In genomic region chr19:460877-461609, GRCh38 we compare ENCODE assay signal across 8 cellular contexts. TPM values are rescaled to one million over a fixed set of nuclear protein-coding genes. Genes with fewer than 3 reads are reported as not detected.
A peak's percentile ranks its signal among the peaks of the same experiment; 100 is the strongest.
DNase-seq lines count a peak whose midpoint lies in the region; ATAC-seq lines count a peak whose summit lies in the region.

A gene with protein sequence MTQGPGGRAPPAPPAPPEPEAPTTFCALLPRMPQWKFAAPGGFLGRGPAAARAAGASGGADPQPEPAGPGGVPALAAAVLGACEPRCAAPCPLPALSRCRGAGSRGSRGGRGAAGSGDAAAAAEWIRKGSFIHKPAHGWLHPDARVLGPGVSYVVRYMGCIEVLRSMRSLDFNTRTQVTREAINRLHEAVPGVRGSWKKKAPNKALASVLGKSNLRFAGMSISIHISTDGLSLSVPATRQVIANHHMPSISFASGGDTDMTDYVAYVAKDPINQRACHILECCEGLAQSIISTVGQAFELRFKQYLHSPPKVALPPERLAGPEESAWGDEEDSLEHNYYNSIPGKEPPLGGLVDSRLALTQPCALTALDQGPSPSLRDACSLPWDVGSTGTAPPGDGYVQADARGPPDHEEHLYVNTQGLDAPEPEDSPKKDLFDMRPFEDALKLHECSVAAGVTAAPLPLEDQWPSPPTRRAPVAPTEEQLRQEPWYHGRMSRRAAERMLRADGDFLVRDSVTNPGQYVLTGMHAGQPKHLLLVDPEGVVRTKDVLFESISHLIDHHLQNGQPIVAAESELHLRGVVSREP (minus strand): TSS chr19:461033. CDS start chr19:460996, 37 bp downstream.

- peak within 1 kb of the TSS; percentile 54 for H3K18ac ChIP-seq in mesendoderm (ENCODE audit: low read length)

- H3K4ac ChIP-seq in mesendoderm (ENCODE audit: low read depth, low read length) = peak within 1 kb of the TSS; percentile 21

- no peaks in the 10 kb centered on the region for H3K36me3 Mint-ChIP-seq in activated T-cell treated with anti-CD3 and anti-CD28 coated beads, Interleukin-2, amount 50 U/mL, for 24 hours (ENCODE audit: low read depth)

- WGBS in mesendoderm (ENCODE audit: extremely low coverage, insufficient coverage, low lambda C conversion rate) = no CpG with 5 or more reads among the region's 77 CpGs

- H2BK120ac ChIP-seq in mesendoderm (ENCODE audit: low read depth, low read length) = no peak within 1 kb of the TSS

- H4K5ac ChIP-seq in mesendoderm (ENCODE audit: low read length) = no peak within 1 kb of the TSS

- H3K27ac ChIP-seq in cingulate gyrus (ENCODE audit: low read depth, low read length) (peak within 1 kb of the TSS; percentile 83), mesendoderm (ENCODE audit: low read depth, low read length) (no peak within 1 kb of the TSS)

- no peaks in the 10 kb centered on the region for H3K4me1 ChIP-seq in mesendoderm (ENCODE audit: control insufficient read depth, low read depth, low read length)

- H3K27ac Mint-ChIP-seq in activated T-cell treated with anti-CD3 and anti-CD28 coated beads, Interleukin-2, amount 50 U/mL, for 24 hours = peak within 1 kb of the TSS; percentile 59

- H3K27me3 Mint-ChIP-seq in activated T-cell treated with anti-CD3 and anti-CD28 coated beads, Interleukin-2, amount 50 U/mL, for 24 hours = peaks cover 25% of the 10 kb centered on the region

- no peak for ATAC-seq in HG03521 (IDR thresholded peaks at IDR 0.05; ENCODE audit: unreplicated experiment)
- ATAC-seq in GM21723 (IDR thresholded peaks at IDR 0.05; ENCODE audit: unreplicated experiment) = no peak

- no peak within 1 kb of the TSS for H3K23ac ChIP-seq in mesendoderm (ENCODE audit: low read length)

- H3K27me3 ChIP-seq in mesendoderm (ENCODE audit: insufficient read depth, low read length, poor library complexity) = peaks cover 3% of the 10 kb centered on the region

- no peak within 1 kb of the TSS for H4K8ac ChIP-seq in mesendoderm (ENCODE audit: low read depth, low read length)

- peak within 1 kb of the TSS; percentile 55 for H3K9ac ChIP-seq in mesendoderm (ENCODE audit: low read length)

- H3K4me2 ChIP-seq in mesendoderm (ENCODE audit: low read length) = peak within 1 kb of the TSS; percentile 57

- no peaks in the 10 kb centered on the region for H3K9me3 Mint-ChIP-seq in activated T-cell treated with anti-CD3 and anti-CD28 coated beads, Interleukin-2, amount 50 U/mL, for 24 hours

- H3K4me3 Mint-ChIP-seq in activated T-cell treated with anti-CD3 and anti-CD28 coated beads, Interleukin-2, amount 50 U/mL, for 24 hours = peak within 1 kb of the TSS; percentile 64

- no peaks in the 10 kb centered on the region for H3K79me1 ChIP-seq in mesendoderm (ENCODE audit: low read length)

- H3K56ac ChIP-seq in mesendoderm (ENCODE audit: low read length) = peak within 1 kb of the TSS; percentile 78

- H3K4me3 ChIP-seq in mesendoderm (ENCODE audit: low read length) = no peak within 1 kb of the TSS

- no peaks in the 10 kb centered on the region for H3K36me3 ChIP-seq in mesendoderm (ENCODE audit: control insufficient read depth, insufficient read depth, low read length)

- H2BK15ac ChIP-seq in mesendoderm (replicated peaks; ENCODE audit: low read depth) = no peak within 1 kb of the TSS

- no peak within 1 kb of the TSS for H2BK5ac ChIP-seq in mesendoderm (ENCODE audit: low read length)

- H3K79me2 ChIP-seq in mesendoderm (ENCODE audit: control insufficient read depth, insufficient read depth, low read length) = no peaks in the 10 kb centered on the region

- peaks cover 8% of the 10 kb centered on the region for H3K4me1 Mint-ChIP-seq in activated T-cell treated with anti-CD3 and anti-CD28 coated beads, Interleukin-2, amount 50 U/mL, for 24 hours (ENCODE audit: low read depth)

- H2AK5ac ChIP-seq in mesendoderm (ENCODE audit: low read length) = no peak within 1 kb of the TSS

- no peak for DNase-seq in activated T-cell treated with anti-CD3 and anti-CD28 coated beads, Interleukin-2, amount 50 U/mL, for 24 hours
- DNase-seq in activated T-cell treated with anti-CD3 and anti-CD28 coated beads for 4 hours = no peak
- no peak for DNase-seq in mesendoderm
- DNase-seq in ureter (ENCODE audit: low spot score) = no peak
- DNase-seq in stimulated activated CD4-positive, alpha-beta T cell treated with anti-CD3 and anti-CD28 coated beads, Interleukin-4, amount 100 ng/mL, for 1 hour = no peak

RNA-seq across cellular contexts. Expression of the gene that starts here (rescaled TPM):
- polyA plus RNA-seq in mesendoderm (2013, experiment 1 of 2) = 1.3 TPM
- polyA plus RNA-seq in mesendoderm (2013, experiment 2 of 2) = 0.91 TPM
- 27.6 TPM for total RNA-seq in ureter
